In genomic region chr1:149926296-149926695, GRCh38 we compare ENCODE assay signal across 9 cellular contexts. TPM values are rescaled to one million over a fixed set of nuclear protein-coding genes. Genes with fewer than 3 reads are reported as not detected.
DNase-seq lines count a peak whose midpoint lies in the region; ATAC-seq and TF ChIP-seq lines count a peak whose summit lies in the region.
"Had no signal": no experiment of that assay in that cellular context is flagged by ENCODE, and none has a peak within 500 bp of the region (broad histone marks: within the 10 kb centered on the region; RNA-seq: fewer than 3 reads in every experiment).

No MANE protein-coding gene starts in this region.

- peak overlapping the region; percentile 34 for H3K4me3 Mint-ChIP-seq in T-helper 1 cell treated with Interleukin-12 subunit alpha and Interleukin-12 subunit beta and Interleukin-4 antibody, amounts not matched to agents 30 μg/mL and 1 μg/mL, for 36 hours

- H3K4me1 ChIP-seq in Panc1 (ENCODE audit: control insufficient read depth, insufficient read depth, low read length) (peaks cover 25% of the 10 kb centered on the region), skeletal muscle satellite cell (ENCODE audit: control insufficient read depth, insufficient read depth, low read length) (peaks cover 38% of the 10 kb centered on the region)

- peak overlapping the region; percentile 99; the same call in 1 of the 2 replicates for H3K27ac ChIP-seq in Panc1 (ENCODE audit: low read length)

- H3K36me3 ChIP-seq in Panc1 (ENCODE audit: control insufficient read depth, insufficient read depth, low read length) (peaks cover 28% of the 10 kb centered on the region), skeletal muscle satellite cell (ENCODE audit: insufficient read depth, low read length) (peaks cover 53% of the 10 kb centered on the region)

- peaks cover 49% of the 10 kb centered on the region for H3K4me1 Mint-ChIP-seq in T-helper 1 cell treated with Interleukin-12 subunit alpha and Interleukin-12 subunit beta and Interleukin-4 antibody, amounts not matched to agents 30 μg/mL and 1 μg/mL, for 36 hours (ENCODE audit: low read depth)

- no peaks in the 10 kb centered on the region for H3K27me3 ChIP-seq in Panc1 (ENCODE audit: control insufficient read depth, insufficient read depth, low read length)
- H3K27me3 ChIP-seq in skeletal muscle satellite cell (ENCODE audit: control insufficient read depth, insufficient read depth, low read length), result no peaks in the 10 kb centered on the region

- in situ Hi-C loops in Panc1 (cut with HindIII; ENCODE audit: low pct_unique_long_range_greater_than_20kb, low sequenced_read_pairs), result no loop called here

- CTCF ChIA-PET in Panc1 (lab: Charles Lee), result no interaction called here

- no peak for DNase-seq in T-helper 1 cell
- DNase-seq in Panc1 (ENCODE audit: low read depth, low spot score), result no peak
- DNase-seq in fibroblast of mammary gland (ENCODE audit: low read depth), result no peak
- DNase-seq in NCI-H1105 (lab: John Stamatoyannopoulos, UW), result no peak
- no peak for DNase-seq in EL
- no peak for DNase-seq in HuH-7.5 (ENCODE audit: low spot score)
- DNase-seq: NCI-H1930 had no signal

- no peaks in the 10 kb centered on the region for H3K9me3 Mint-ChIP-seq in T-helper 1 cell treated with Interleukin-12 subunit alpha and Interleukin-12 subunit beta and Interleukin-4 antibody, amounts not matched to agents 30 μg/mL and 1 μg/mL, for 36 hours

- no peak for ATAC-seq in Panc1

- intact Hi-C loops in Panc1 (cut with micrococcal nuclease; ENCODE audit: unreplicated experiment), result no loop called here

- H3K9ac ChIP-seq in skeletal muscle satellite cell (ENCODE audit: low read depth, low read length), result peak overlapping the region; percentile 95

- H3K4me3 ChIP-seq in Panc1 (ENCODE audit: low read depth in 2 of 2, low read length in 2 of 2) (peak overlapping the region; percentile 79 to 93), fibroblast of mammary gland (ENCODE audit: control insufficient read depth, low read depth, low read length) (peak overlapping the region; percentile 96), skeletal muscle satellite cell (ENCODE audit: low read length) (peak overlapping the region; percentile 95)

- peaks cover 47% of the 10 kb centered on the region for H3K36me3 Mint-ChIP-seq in T-helper 1 cell treated with Interleukin-12 subunit alpha and Interleukin-12 subunit beta and Interleukin-4 antibody, amounts not matched to agents 30 μg/mL and 1 μg/mL, for 36 hours (ENCODE audit: low read depth)

- H3K4me2 ChIP-seq in skeletal muscle satellite cell (ENCODE audit: low read length), result peak overlapping the region; percentile 95

- no peak for TF ChIP-seq CTCF in Panc1 (IDR thresholded peaks at IDR 0.05)
- TF ChIP-seq CTCF in fibroblast of mammary gland (conservative IDR thresholded peaks at IDR 0.05; ENCODE audit: control insufficient read depth, insufficient read depth, low read depth, low read length), result no peak

- POLR2A ChIA-PET in Panc1 (lab: Charles Lee), result no interaction called here

- no peak overlapping the region for H3K27ac Mint-ChIP-seq in T-helper 1 cell treated with Interleukin-12 subunit alpha and Interleukin-12 subunit beta and Interleukin-4 antibody, amounts not matched to agents 30 μg/mL and 1 μg/mL, for 36 hours

- no peaks in the 10 kb centered on the region for H3K9me3 ChIP-seq in Panc1 (ENCODE audit: control insufficient read depth, insufficient read depth, low read depth, low read length)
- no peaks in the 10 kb centered on the region for H3K9me3 ChIP-seq in skeletal muscle satellite cell (replicated peaks; ENCODE audit: low read length)

- TSS peak; percentile 88 for BruUV-seq in Panc1 (replicated peaks; lab: Mats Ljungman, UMichigan)

- H3K27me3 Mint-ChIP-seq in T-helper 1 cell treated with Interleukin-12 subunit alpha and Interleukin-12 subunit beta and Interleukin-4 antibody, amounts not matched to agents 30 μg/mL and 1 μg/mL, for 36 hours (ENCODE audit: low read depth), result no peaks in the 10 kb centered on the region

RNA-seq across cellular contexts. Expression of gene SF3B4, which starts 1.3 kb away (rescaled TPM):
- total RNA-seq in Panc1 (2021; ENCODE audit: unreplicated experiment), result 120 TPM
- 98.8 TPM for polyA plus RNA-seq in Panc1 (2012; ENCODE audit: insufficient read length)
- 12.7 and 15.7 TPM in 2 replicates for total RNA-seq in skeletal muscle satellite cell (2012; rRNA removed)

RNA-seq across cellular contexts. Expression of gene SV2A, which starts 8.7 kb away (rescaled TPM):
- 2.9 TPM for total RNA-seq in Panc1 (2021; ENCODE audit: unreplicated experiment)
- 4.4 TPM for polyA plus RNA-seq in Panc1 (2012; ENCODE audit: insufficient read length)
- total RNA-seq in skeletal muscle satellite cell (2012; rRNA removed), result 2.0 and 6.1 TPM in 2 replicates

RNA-seq across cellular contexts. Expression of gene MTMR11, which starts 10.4 kb away (rescaled TPM):
- 12.0 TPM for total RNA-seq in Panc1 (2021; ENCODE audit: unreplicated experiment)
- 9.4 TPM for polyA plus RNA-seq in Panc1 (2012; ENCODE audit: insufficient read length)
- total RNA-seq in skeletal muscle satellite cell (2012; rRNA removed), result 3.3 and 5.2 TPM in 2 replicates

RNA-seq across cellular contexts. Expression of gene BOLA1, which starts 26.9 kb away (rescaled TPM):
- total RNA-seq in Panc1 (2021; ENCODE audit: unreplicated experiment), result 14.6 TPM
- polyA plus RNA-seq in Panc1 (2012; ENCODE audit: insufficient read length), result 21.1 TPM
- total RNA-seq in skeletal muscle satellite cell (2012; rRNA removed), result 11.4 and 11.7 TPM in 2 replicates
